Comparison of ENCODE assay signal across 1 cellular context in the genomic region with DNA sequence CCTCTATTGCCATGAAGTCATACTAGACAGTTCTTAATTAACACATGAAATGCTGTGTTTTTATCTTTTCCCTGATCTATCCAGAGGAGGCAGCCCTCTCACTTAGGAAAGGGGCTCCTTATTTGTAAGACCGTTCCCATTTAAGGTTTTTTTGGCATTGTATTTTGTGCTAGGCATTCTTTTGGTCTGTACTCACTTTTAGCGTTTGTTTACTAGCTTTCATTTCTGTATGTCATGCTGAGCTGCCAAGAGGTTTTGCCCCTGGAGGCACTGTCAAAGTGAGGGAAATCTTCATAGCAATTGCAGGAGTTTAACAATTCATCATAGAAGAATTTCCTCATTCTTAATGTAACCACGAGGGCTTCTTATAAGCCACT.
TF ChIP-seq lines count a peak whose summit lies in the region.

No MANE protein-coding gene starts in this region.

TF ChIP-seq in IMR-90, 13 proteins besides CTCF, POLR2A, EP300 and RAD21 (continued from another document):
- no peak for TF ChIP-seq SMC3 (IDR thresholded peaks at IDR 0.05; ENCODE audit: low read depth, low read length)
- TF ChIP-seq, protein P1, sequence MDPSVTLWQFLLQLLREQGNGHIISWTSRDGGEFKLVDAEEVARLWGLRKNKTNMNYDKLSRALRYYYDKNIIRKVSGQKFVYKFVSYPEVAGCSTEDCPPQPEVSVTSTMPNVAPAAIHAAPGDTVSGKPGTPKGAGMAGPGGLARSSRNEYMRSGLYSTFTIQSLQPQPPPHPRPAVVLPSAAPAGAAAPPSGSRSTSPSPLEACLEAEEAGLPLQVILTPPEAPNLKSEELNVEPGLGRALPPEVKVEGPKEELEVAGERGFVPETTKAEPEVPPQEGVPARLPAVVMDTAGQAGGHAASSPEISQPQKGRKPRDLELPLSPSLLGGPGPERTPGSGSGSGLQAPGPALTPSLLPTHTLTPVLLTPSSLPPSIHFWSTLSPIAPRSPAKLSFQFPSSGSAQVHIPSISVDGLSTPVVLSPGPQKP (IDR thresholded peaks at IDR 0.05; ENCODE audit: borderline replicate concordance, low read depth, low read length) = no peak
- no peak for TF ChIP-seq NFE2L2 (IDR thresholded peaks at IDR 0.05; ENCODE audit: low read depth, low read length)
- TF ChIP-seq CEBPB (IDR thresholded peaks at IDR 0.05; ENCODE audit: low read depth, low read length) = no peak
- TF ChIP-seq MXI1 (IDR thresholded peaks at IDR 0.05; ENCODE audit: borderline replicate concordance, low read depth, low read length) = no peak
- no peak for TF ChIP-seq FOS (IDR thresholded peaks at IDR 0.05; ENCODE audit: low read depth, low read length)
- TF ChIP-seq, protein P2, sequence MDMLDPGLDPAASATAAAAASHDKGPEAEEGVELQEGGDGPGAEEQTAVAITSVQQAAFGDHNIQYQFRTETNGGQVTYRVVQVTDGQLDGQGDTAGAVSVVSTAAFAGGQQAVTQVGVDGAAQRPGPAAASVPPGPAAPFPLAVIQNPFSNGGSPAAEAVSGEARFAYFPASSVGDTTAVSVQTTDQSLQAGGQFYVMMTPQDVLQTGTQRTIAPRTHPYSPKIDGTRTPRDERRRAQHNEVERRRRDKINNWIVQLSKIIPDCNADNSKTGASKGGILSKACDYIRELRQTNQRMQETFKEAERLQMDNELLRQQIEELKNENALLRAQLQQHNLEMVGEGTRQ (IDR thresholded peaks at IDR 0.05; ENCODE audit: low read depth, low read length) = no peak
- no peak for TF ChIP-seq CHD1 (IDR thresholded peaks at IDR 0.05; ENCODE audit: low read depth, low read length)
- no peak for TF ChIP-seq MAFK (IDR thresholded peaks at IDR 0.05; ENCODE audit: low read depth, low read length)
